14 cellular contexts compared by ENCODE assay signal in genomic region chr6:42443312-42444075, GRCh38. TPM values are rescaled to one million over a fixed set of nuclear protein-coding genes. Genes with fewer than 3 reads are reported as not detected.
DNase-seq lines count a peak whose midpoint lies in the region; ATAC-seq and TF ChIP-seq lines count a peak whose summit lies in the region.
"Had no signal": no experiment of that assay in that cellular context is flagged by ENCODE, and none has a peak within 500 bp of the region (broad histone marks: within the 10 kb centered on the region; RNA-seq: fewer than 3 reads in every experiment).

No MANE protein-coding gene starts in this region.

- ATAC-seq in central memory CD8-positive, alpha-beta T cell (replicated peaks; ENCODE audit: extremely low read depth, poor library complexity, severe bottlenecking): no peak
- ATAC-seq in HG03196 (IDR thresholded peaks at IDR 0.05; ENCODE audit: unreplicated experiment): no peak
- ATAC-seq: pancreas; stimulated activated memory B cell treated with anti-CD40 and anti-IgM and Interleukin-4, amounts not matched to agents 10 μg/mL and 1 μg/mL and 100 μg/mL, for 72 hours had no signal

- no peak overlapping the region for H3K14ac ChIP-seq in H9 (ENCODE audit: insufficient read depth, low read length)

- no peak for TF ChIP-seq CTCF in AG10803 (conservative IDR thresholded peaks at IDR 0.05; ENCODE audit: low read length)
- no peak for TF ChIP-seq CTCF in H9 (conservative IDR thresholded peaks at IDR 0.05)
- TF ChIP-seq CTCF in endothelial cell (IDR thresholded peaks at IDR 0.05; ENCODE audit: unreplicated experiment): no peak

- H3K79me2 ChIP-seq in H9 (ENCODE audit: insufficient read depth, low read length): peaks cover 31% of the 10 kb centered on the region; the same call in 1 of the 2 replicates

- H3K18ac ChIP-seq in H9 (ENCODE audit: insufficient read length, low read depth, low read length): no peak overlapping the region

- H3K56ac ChIP-seq in H9 (ENCODE audit: insufficient read length, low read depth, low read length): no peak overlapping the region

- no peak overlapping the region for H4K5ac ChIP-seq in H9 (ENCODE audit: insufficient read length, low read depth, low read length)

- peak overlapping the region; percentile 78 to 87 (median 80) for H3K27ac Mint-ChIP-seq in H9
- peak overlapping the region; percentile 70 for H3K27ac Mint-ChIP-seq in central memory CD8-positive, alpha-beta T cell (ENCODE audit: low read depth)
- no peak overlapping the region for H3K27ac Mint-ChIP-seq in endothelial cell (ENCODE audit: unreplicated experiment)
- H3K27ac Mint-ChIP-seq: activated CD4-positive, alpha-beta T cell treated with anti-CD3 and anti-CD28 coated beads, Interleukin-2, amount 10 ng/mL, durations not matched to agents 24 days and 14 days had no signal

- no peak overlapping the region for H4K91ac ChIP-seq in H9 (ENCODE audit: insufficient read length, low read depth, low read length)

- H2BK12ac ChIP-seq in H9 (ENCODE audit: insufficient read length, low read depth, low read length): no peak overlapping the region

- H3K4me3 Mint-ChIP-seq in H9: peak overlapping the region; percentile 19 to 54; a peak in 4 of 5 replicates
- peak overlapping the region; percentile 49 for H3K4me3 Mint-ChIP-seq in central memory CD8-positive, alpha-beta T cell
- no peak overlapping the region for H3K4me3 Mint-ChIP-seq in endothelial cell (ENCODE audit: unreplicated experiment)
- H3K4me3 Mint-ChIP-seq: activated CD4-positive, alpha-beta T cell treated with anti-CD3 and anti-CD28 coated beads, Interleukin-2, amount 10 ng/mL, durations not matched to agents 24 days and 14 days; stimulated activated memory B cell treated with anti-CD40 and anti-IgM and Interleukin-4, amounts not matched to agents 10 μg/mL and 1 μg/mL and 100 μg/mL, for 72 hours had no signal

- no peaks in the 10 kb centered on the region for H3K9me3 Mint-ChIP-seq in H9
- no peaks in the 10 kb centered on the region for H3K9me3 Mint-ChIP-seq in central memory CD8-positive, alpha-beta T cell
- no peaks in the 10 kb centered on the region for H3K9me3 Mint-ChIP-seq in endothelial cell (ENCODE audit: unreplicated experiment)
- H3K9me3 Mint-ChIP-seq: activated CD4-positive, alpha-beta T cell treated with anti-CD3 and anti-CD28 coated beads, Interleukin-2, amount 10 ng/mL, durations not matched to agents 24 days and 14 days; stimulated activated memory B cell treated with anti-CD40 and anti-IgM and Interleukin-4, amounts not matched to agents 10 μg/mL and 1 μg/mL and 100 μg/mL, for 72 hours had no signal

- H3K4me2 ChIP-seq in H9 (ENCODE audit: insufficient read depth, insufficient read length, low read length): peak overlapping the region; percentile 31

- no peak overlapping the region for H3K23ac ChIP-seq in H9 (ENCODE audit: insufficient read length, low read depth, low read length)

- H3K36me3 Mint-ChIP-seq in H9 (ENCODE audit: insufficient read depth in 1 of 3, low read depth in 3 of 3) (peaks cover 11 to 22% (median 13%) of the 10 kb centered on the region in 3 experiments), endothelial cell (ENCODE audit: low read depth, unreplicated experiment) (no peaks in the 10 kb centered on the region)
- H3K36me3 Mint-ChIP-seq in central memory CD8-positive, alpha-beta T cell (ENCODE audit: insufficient read depth): peaks cover 2% of the 10 kb centered on the region

- H3K27me3 ChIP-seq in H9 (ENCODE audit: insufficient read depth, low read length) (no peaks in the 10 kb centered on the region), muscle layer of colon (ENCODE audit: control insufficient read depth in 1 of 2, insufficient read depth in 2 of 2, low read length in 2 of 2) (no peaks in the 10 kb centered on the region)
- H3K27me3 ChIP-seq: BLaER1 treated with 17β-estradiol and CSF1 and Interleukin-3, amounts not matched to agents 10 nM and 100 nM; pancreas had no signal

- H3K27me3 Mint-ChIP-seq in H9 (ENCODE audit: low read depth) (no peaks in the 10 kb centered on the region), endothelial cell (ENCODE audit: unreplicated experiment) (peaks cover 7% of the 10 kb centered on the region)
- no peaks in the 10 kb centered on the region for H3K27me3 Mint-ChIP-seq in central memory CD8-positive, alpha-beta T cell
- H3K27me3 Mint-ChIP-seq: activated CD4-positive, alpha-beta T cell treated with anti-CD3 and anti-CD28 coated beads, Interleukin-2, amount 10 ng/mL, durations not matched to agents 24 days and 14 days had no signal

- H3K4ac ChIP-seq in H9 (ENCODE audit: low read depth, low read length): no peak overlapping the region

- H3T11ph ChIP-seq in H9 (ENCODE audit: low read length): no peak overlapping the region

- no peaks in the 10 kb centered on the region for H4K20me1 ChIP-seq in H9 (ENCODE audit: control insufficient read depth, insufficient read depth, insufficient read length)

- H3K4me1 Mint-ChIP-seq in H9 (peaks cover 88 to 92% of the 10 kb centered on the region in 2 experiments), endothelial cell (ENCODE audit: unreplicated experiment) (peaks cover 25% of the 10 kb centered on the region)
- H3K4me1 Mint-ChIP-seq in central memory CD8-positive, alpha-beta T cell: peaks cover 82% of the 10 kb centered on the region

- no peaks in the 10 kb centered on the region for H3K36me3 ChIP-seq in muscle layer of colon (ENCODE audit: insufficient read depth, low read length)
- H3K36me3 ChIP-seq: pancreas had no signal

- DNase-seq in AG10803 (ENCODE audit: low read depth): no peak
- no peak for DNase-seq in H9
- DNase-seq in central memory CD8-positive, alpha-beta T cell (ENCODE audit: low spot score in 2 of 2): no peak
- no peak for DNase-seq in retina
- DNase-seq in endothelial cell (ENCODE audit: low spot score): no peak
- DNase-seq in COLO829 (ENCODE audit: low spot score): no peak
- DNase-seq: activated CD4-positive, alpha-beta T cell treated with anti-CD3 and anti-CD28 coated beads, Interleukin-2, amount 10 ng/mL, durations not matched to agents 24 days and 14 days; pancreas; stimulated activated CD4-positive, alpha-beta T cell treated with anti-CD3 and anti-CD28 coated beads, Interleukin-1b, Interleukin-23, amount 100 ng/mL, for 48 hours; T-helper 1 cell had no signal

- H3K79me1 ChIP-seq in H9 (ENCODE audit: insufficient read depth, low read depth, low read length, poor library complexity, severe bottlenecking): peaks cover 3% of the 10 kb centered on the region

- no peak overlapping the region for H3K27ac ChIP-seq in H9 (ENCODE audit: insufficient read length, low read depth, low read length)
- H3K27ac ChIP-seq in muscle layer of colon (ENCODE audit: low read depth, low read length): peak overlapping the region; percentile 69
- H3K27ac ChIP-seq: pancreas had no signal

- no peak overlapping the region for H2BK15ac ChIP-seq in H9 (ENCODE audit: low read depth, low read length)

- H3K9me3 ChIP-seq in H9 (ENCODE audit: control insufficient read depth, low read depth, low read length) (no peaks in the 10 kb centered on the region), muscle layer of colon (ENCODE audit: low read length) (no peaks in the 10 kb centered on the region)
- H3K9me3 ChIP-seq: pancreas had no signal

- no peak overlapping the region for H2BK120ac ChIP-seq in H9 (ENCODE audit: low read depth, low read length, poor library complexity, severe bottlenecking)

- no peak overlapping the region for H4K8ac ChIP-seq in H9 (replicated peaks; ENCODE audit: insufficient read length, low read depth, low read length)

- H3K4me3 ChIP-seq in AG10803 (ENCODE audit: low read length) (peak overlapping the region; percentile 26), muscle layer of colon (ENCODE audit: low read depth in 1 of 2, low read length in 2 of 2) (peak overlapping the region; percentile 9 to 36)
- H3K4me3 ChIP-seq: BLaER1 treated with 17β-estradiol and CSF1 and Interleukin-3, amounts not matched to agents 10 nM and 100 nM; pancreas had no signal

- H3K4me1 ChIP-seq in H9 (ENCODE audit: insufficient read depth, low read length) (peaks cover 31% of the 10 kb centered on the region), muscle layer of colon (ENCODE audit: insufficient read depth, low read length) (peaks cover 49% of the 10 kb centered on the region)

- no peak overlapping the region for H2BK5ac ChIP-seq in H9 (ENCODE audit: insufficient read length, low read length)

- no peak overlapping the region for H2BK20ac ChIP-seq in H9 (ENCODE audit: low read depth, low read length, poor library complexity, severe bottlenecking)

- H3K9ac ChIP-seq in H9 (ENCODE audit: extremely low read depth, insufficient read length, low read length): no peak overlapping the region
- H3K9ac ChIP-seq in muscle layer of colon (ENCODE audit: low read length): peak overlapping the region; percentile 53
- H3K9ac ChIP-seq: BLaER1 treated with 17β-estradiol and CSF1 and Interleukin-3, amounts not matched to agents 10 nM and 100 nM had no signal

- H3K23me2 ChIP-seq in H9 (ENCODE audit: insufficient read length, low read depth, low read length, poor library complexity, severe bottlenecking): no peaks in the 10 kb centered on the region

- no peak overlapping the region for H2AFZ ChIP-seq in H9 (ENCODE audit: low read length)

- no CpG with 5 or more reads among the region's 11 CpGs for WGBS in H9 (ENCODE audit: extremely low coverage, insufficient read length, low lambda C conversion rate)

- H2AK5ac ChIP-seq in H9 (ENCODE audit: insufficient read length, low read length): no peak overlapping the region

RNA-seq across cellular contexts. Expression of gene TRERF1, which starts 8.2 kb away (rescaled TPM):
- total RNA-seq in H9 (2021) (18.0 and 19.7 TPM in 2 replicates), endothelial cell (ENCODE audit: unreplicated experiment) (8.7 TPM)
